In genomic region chr2:200810252-200810650, GRCh38 we compare ENCODE assay signal across 8 cellular contexts. TPM values are rescaled to one million over a fixed set of nuclear protein-coding genes. Genes with fewer than 3 reads are reported as not detected.
DNase-seq lines count a peak whose midpoint lies in the region; ATAC-seq and FAIRE-seq lines count a peak whose summit lies in the region.

No MANE protein-coding gene starts in this region.

- no peak for ATAC-seq in stimulated activated memory B cell treated with anti-CD40 and anti-IgM and Interleukin-4, amounts not matched to agents 10 μg/mL and 1 μg/mL and 100 μg/mL, for 72 hours
- no peak for ATAC-seq in HG03378 (IDR thresholded peaks at IDR 0.05; ENCODE audit: unreplicated experiment)

- no peaks in the 10 kb centered on the region for H3K9me3 Mint-ChIP-seq in T-helper 2 cell treated with Interferon-gamma antibody and Interleukin-4, amounts not matched to agents 5 μg/mL and 100 μg/mL, for 36 hours
- no peaks in the 10 kb centered on the region for H3K9me3 Mint-ChIP-seq in activated CD4-positive, alpha-beta memory T cell treated with anti-CD3 and anti-CD28 coated beads for 36 hours
- H3K9me3 Mint-ChIP-seq in stimulated activated memory B cell treated with anti-CD40 and anti-IgM and Interleukin-4, amounts not matched to agents 10 μg/mL and 1 μg/mL and 100 μg/mL, for 72 hours: no peaks in the 10 kb centered on the region

- POLR2A ChIA-PET in activated CD4-positive, alpha-beta memory T cell treated with anti-CD3 and anti-CD28 coated beads for 36 hours (lab: Charles Lee): interaction anchor here (0.7 to 3.1 kb wide), 4 partner anchors 13 to 98 kb away, joined by 3 to 19 read pairs (median 4); partner anchors contain the start of gene CLK1

- intact Hi-C loops in activated CD4-positive, alpha-beta memory T cell treated with anti-CD3 and anti-CD28 coated beads for 36 hours (cut with micrococcal nuclease): loop anchor here (2.0 to 5.0 kb wide), 3 partner anchors 343 to 1455 kb away; partner anchors contain the start of gene NOP58

- DNase-seq in T-helper 2 cell treated with Interferon-gamma antibody and Interleukin-4, amounts not matched to agents 5 μg/mL and 100 μg/mL, for 36 hours (ENCODE audit: low spot score): no peak
- DNase-seq in T-helper 2 cell: no peak
- no peak for DNase-seq in activated CD4-positive, alpha-beta memory T cell treated with anti-CD3 and anti-CD28 coated beads for 36 hours
- DNase-seq in hepatic stellate cell (ENCODE audit: low spot score): peak; percentile 65
- DNase-seq in NCI-H2196 treated with DMSO at 0.1 percent for 48 hours (lab: John Stamatoyannopoulos, UW; ENCODE audit: unreplicated experiment): no peak
- DNase-seq in GM19239 (ENCODE audit: insufficient read length, low spot score): no peak

- peak overlapping the region; percentile 91 for H3K4me3 Mint-ChIP-seq in T-helper 2 cell treated with Interferon-gamma antibody and Interleukin-4, amounts not matched to agents 5 μg/mL and 100 μg/mL, for 36 hours
- H3K4me3 Mint-ChIP-seq in activated CD4-positive, alpha-beta memory T cell treated with anti-CD3 and anti-CD28 coated beads for 36 hours: peak overlapping the region; percentile 100
- peak overlapping the region; percentile 91 for H3K4me3 Mint-ChIP-seq in stimulated activated memory B cell treated with anti-CD40 and anti-IgM and Interleukin-4, amounts not matched to agents 10 μg/mL and 1 μg/mL and 100 μg/mL, for 72 hours

- H3K27ac Mint-ChIP-seq in T-helper 2 cell treated with Interferon-gamma antibody and Interleukin-4, amounts not matched to agents 5 μg/mL and 100 μg/mL, for 36 hours: peak overlapping the region; percentile 82
- peak overlapping the region; percentile 98 for H3K27ac Mint-ChIP-seq in activated CD4-positive, alpha-beta memory T cell treated with anti-CD3 and anti-CD28 coated beads for 36 hours
- H3K27ac Mint-ChIP-seq in stimulated activated memory B cell treated with anti-CD40 and anti-IgM and Interleukin-4, amounts not matched to agents 10 μg/mL and 1 μg/mL and 100 μg/mL, for 72 hours: peak overlapping the region; percentile 99

- no peak for FAIRE-seq in GM19239 (lab: Jason Lieb, UNC)

- CTCF ChIA-PET in activated CD4-positive, alpha-beta memory T cell treated with anti-CD3 and anti-CD28 coated beads for 36 hours (lab: Charles Lee): interaction anchor here (1.4 to 2.4 kb wide), 2 partner anchors 91 to 97 kb away, joined by 3 to 12 read pairs; no protein-coding TSS in a partner anchor

- no peaks in the 10 kb centered on the region for H3K27me3 Mint-ChIP-seq in T-helper 2 cell treated with Interferon-gamma antibody and Interleukin-4, amounts not matched to agents 5 μg/mL and 100 μg/mL, for 36 hours (ENCODE audit: low read depth)
- H3K27me3 Mint-ChIP-seq in activated CD4-positive, alpha-beta memory T cell treated with anti-CD3 and anti-CD28 coated beads for 36 hours: peaks cover 1% of the 10 kb centered on the region
- no peaks in the 10 kb centered on the region for H3K27me3 Mint-ChIP-seq in stimulated activated memory B cell treated with anti-CD40 and anti-IgM and Interleukin-4, amounts not matched to agents 10 μg/mL and 1 μg/mL and 100 μg/mL, for 72 hours

- peaks cover 25% of the 10 kb centered on the region for H3K36me3 Mint-ChIP-seq in T-helper 2 cell treated with Interferon-gamma antibody and Interleukin-4, amounts not matched to agents 5 μg/mL and 100 μg/mL, for 36 hours (ENCODE audit: low read depth)
- H3K36me3 Mint-ChIP-seq in activated CD4-positive, alpha-beta memory T cell treated with anti-CD3 and anti-CD28 coated beads for 36 hours: peaks cover 26% of the 10 kb centered on the region
- H3K36me3 Mint-ChIP-seq in stimulated activated memory B cell treated with anti-CD40 and anti-IgM and Interleukin-4, amounts not matched to agents 10 μg/mL and 1 μg/mL and 100 μg/mL, for 72 hours: peaks cover 15% of the 10 kb centered on the region

- peaks cover 35% of the 10 kb centered on the region for H3K4me1 Mint-ChIP-seq in T-helper 2 cell treated with Interferon-gamma antibody and Interleukin-4, amounts not matched to agents 5 μg/mL and 100 μg/mL, for 36 hours (ENCODE audit: low read depth)
- peaks cover 32% of the 10 kb centered on the region for H3K4me1 Mint-ChIP-seq in activated CD4-positive, alpha-beta memory T cell treated with anti-CD3 and anti-CD28 coated beads for 36 hours (ENCODE audit: low read depth)
- peaks cover 30% of the 10 kb centered on the region for H3K4me1 Mint-ChIP-seq in stimulated activated memory B cell treated with anti-CD40 and anti-IgM and Interleukin-4, amounts not matched to agents 10 μg/mL and 1 μg/mL and 100 μg/mL, for 72 hours

RNA-seq across cellular contexts. Expression of gene BZW1, which starts 1.5 kb away (rescaled TPM):
- 100 to 1,000 TPM; 416 to 423 TPM for total RNA-seq in activated CD4-positive, alpha-beta memory T cell treated with anti-CD3 and anti-CD28 coated beads for 36 hours

RNA-seq across cellular contexts. Expression of gene CLK1, which starts 54.2 kb away (rescaled TPM):
- total RNA-seq in activated CD4-positive, alpha-beta memory T cell treated with anti-CD3 and anti-CD28 coated beads for 36 hours: 100 to 1,000 TPM; 112 to 114 TPM
